ENCODE assay signal across 22 cellular contexts in genomic region chr3:53303957-53304356, GRCh38. TPM values are rescaled to one million over a fixed set of nuclear protein-coding genes. Genes with fewer than 3 reads are reported as not detected.
DNase-seq lines count a peak whose midpoint lies in the region; ATAC-seq and TF ChIP-seq lines count a peak whose summit lies in the region.
"Had no signal": no experiment of that assay in that cellular context is flagged by ENCODE, and none has a peak within 500 bp of the region (broad histone marks: within the 10 kb centered on the region; RNA-seq: fewer than 3 reads in every experiment).

No MANE protein-coding gene starts in this region.

- no peak for TF ChIP-seq POLR2A in uterus (IDR thresholded peaks at IDR 0.05)

- peak overlapping the region; percentile 67 for H3K27ac Mint-ChIP-seq in activated naive CD4-positive, alpha-beta T cell treated with anti-CD3 and anti-CD28 coated beads, Interleukin-2, amount 50 U/mL, for 72 hours
- H3K27ac Mint-ChIP-seq in naive thymus-derived CD8-positive, alpha-beta T cell = peak overlapping the region in 6 of 10 donors; percentile 9 to 81 (median 46)
- H3K27ac Mint-ChIP-seq: T-helper 2 cell treated with Interferon-gamma antibody and Interleukin-4, amounts not matched to agents 5 μg/mL and 100 μg/mL, for 36 hours had no signal

- H3K36me3 Mint-ChIP-seq in activated naive CD4-positive, alpha-beta T cell treated with anti-CD3 and anti-CD28 coated beads, Interleukin-2, amount 50 U/mL, for 72 hours = peaks cover 0 to 4% of the 10 kb centered on the region in 2 donors
- peaks cover 4 to 66% (median 13%) of the 10 kb centered on the region in 3 donors for H3K36me3 Mint-ChIP-seq in naive thymus-derived CD8-positive, alpha-beta T cell

- POLR2A ChIA-PET in naive thymus-derived CD8-positive, alpha-beta T cell (lab: Charles Lee) = no interaction called here

- no peaks in the 10 kb centered on the region for H3K9me3 ChIP-seq in uterus

- TF ChIP-seq CTCF in fibroblast of the aortic adventitia (IDR thresholded peaks at IDR 0.05; ENCODE audit: insufficient read depth, low read length) (no peak), uterus (IDR thresholded peaks at IDR 0.05) (no peak)

- H3K27ac ChIP-seq in uterus = peak overlapping the region; percentile 13 to 19
- H3K27ac ChIP-seq: skin epidermis had no signal

- ATAC-seq in activated naive CD4-positive, alpha-beta T cell treated with anti-CD3 and anti-CD28 coated beads, Interleukin-2, amount 50 U/mL, for 72 hours = no peak
- ATAC-seq in naive thymus-derived CD8-positive, alpha-beta T cell = no peak
- ATAC-seq: activated CD4-positive, CD25-positive, alpha-beta regulatory T cell treated with anti-CD3 and anti-CD28 coated beads, Interleukin-2, amount 50 U/mL, for 24 hours; K562 had no signal

- intact Hi-C loops in uterus (cut with DNase I; ENCODE audit: low total_unique reads) = no loop called here

- DNase-seq in activated naive CD4-positive, alpha-beta T cell treated with anti-CD3 and anti-CD28 coated beads, Interleukin-2, amount 50 U/mL, for 72 hours (ENCODE audit: low spot score in 2 of 2) = no peak
- no peak for DNase-seq in activated naive CD4-positive, alpha-beta T cell (lab: John Stamatoyannopoulos, UW)
- DNase-seq in fibroblast of the aortic adventitia (ENCODE audit: low read depth) (peak; percentile 70), uterus (no peak), NCI-H2029 treated with DMSO at 0.1 percent for 48 hours (lab: John Stamatoyannopoulos, UW) (no peak), GDM1 (lab: John Stamatoyannopoulos, UW) (no peak), NCI-H82 (lab: John Stamatoyannopoulos, UW) (no peak)
- DNase-seq in naive thymus-derived CD8-positive, alpha-beta T cell = no peak
- DNase-seq: activated CD8-positive, alpha-beta memory T cell treated with anti-CD3 and anti-CD28 coated beads, Interleukin-2, amount 50 U/mL, for 4 hours; activated gamma-delta T cell treated with Interleukin-2 at 50 U/mL for 16 hours; DMS79 treated with DMSO at 0.1 percent for 48 hours; hypothalamus; MV-4-11; NCI-H2081; NCI-H524 treated with DMSO at 0.1 percent for 48 hours; OCI-M1; stimulated activated CD4-positive, alpha-beta T cell treated with anti-CD3 and anti-CD28 coated beads, Interleukin-4, amount 100 ng/mL, for 1 hour; trophoblast cell had no signal

- H3K27me3 Mint-ChIP-seq in naive thymus-derived CD8-positive, alpha-beta T cell = no peaks in the 10 kb centered on the region

- no peak overlapping the region for H3K4me3 Mint-ChIP-seq in naive thymus-derived CD8-positive, alpha-beta T cell
- H3K4me3 Mint-ChIP-seq: T-helper 2 cell treated with Interferon-gamma antibody and Interleukin-4, amounts not matched to agents 5 μg/mL and 100 μg/mL, for 36 hours had no signal

- no peak overlapping the region for H3K4me3 ChIP-seq in fibroblast of the aortic adventitia (ENCODE audit: low read depth, low read length)
- H3K4me3 ChIP-seq in uterus = no peak overlapping the region
- H3K4me3 ChIP-seq: K562, skin epidermis had no signal

- H3K4me1 Mint-ChIP-seq in naive thymus-derived CD8-positive, alpha-beta T cell = peaks cover 0 to 3% (median under 1%) of the 10 kb centered on the region in 4 donors

- no peaks in the 10 kb centered on the region for H3K9me3 Mint-ChIP-seq in activated naive CD4-positive, alpha-beta T cell treated with anti-CD3 and anti-CD28 coated beads, Interleukin-2, amount 50 U/mL, for 72 hours
- H3K9me3 Mint-ChIP-seq in naive thymus-derived CD8-positive, alpha-beta T cell = no peaks in the 10 kb centered on the region
- H3K9me3 Mint-ChIP-seq: T-helper 2 cell treated with Interferon-gamma antibody and Interleukin-4, amounts not matched to agents 5 μg/mL and 100 μg/mL, for 36 hours had no signal

- H3K27me3 ChIP-seq in uterus = no peaks in the 10 kb centered on the region

- H3K36me3 ChIP-seq in uterus = no peaks in the 10 kb centered on the region

- no peaks in the 10 kb centered on the region for H3K4me1 ChIP-seq in uterus

RNA-seq across cellular contexts. Expression of gene DCP1A, which starts 43.4 kb away (rescaled TPM):
- total RNA-seq in activated naive CD4-positive, alpha-beta T cell treated with anti-CD3 and anti-CD28 coated beads, Interleukin-2, amount 50 U/mL, for 72 hours = 10 to 100 TPM; 35.4 to 36.7 TPM
- 13.1 and 16.4 TPM in 2 replicates for total RNA-seq in fibroblast of the aortic adventitia (ENCODE audit: low replicate concordance)
- total RNA-seq in naive thymus-derived CD8-positive, alpha-beta T cell = 10 to 100 TPM; 36.4 to 44.4 TPM
- 10 to 100 TPM; 68.5 to 80.5 (median 72.5) TPM for polyA plus RNA-seq in naive thymus-derived CD8-positive, alpha-beta T cell
- total RNA-seq in uterus = 10 to 100 TPM; 27.2 to 39.4 (median 34.5) TPM

RNA-seq across cellular contexts. Expression of gene TKT, which starts 48.1 kb away (rescaled TPM):
- total RNA-seq in activated naive CD4-positive, alpha-beta T cell treated with anti-CD3 and anti-CD28 coated beads, Interleukin-2, amount 50 U/mL, for 72 hours = 100 to 1,000 TPM; 258 to 359 TPM
- total RNA-seq in fibroblast of the aortic adventitia (ENCODE audit: low replicate concordance) (265 and 457 TPM in 2 replicates), uterus (100 to 1,000 TPM in 1 of 4 donors, 10 to 100 TPM in 3; 74.5 to 113 (median 84.6) TPM)
- total RNA-seq in naive thymus-derived CD8-positive, alpha-beta T cell = 10 to 100 TPM; 93.9 to 97.0 TPM
- 10 to 100 TPM; 51.1 to 73.1 (median 69.7) TPM for polyA plus RNA-seq in naive thymus-derived CD8-positive, alpha-beta T cell
